ENCODE assay signal across 16 cellular contexts in the genomic region with DNA sequence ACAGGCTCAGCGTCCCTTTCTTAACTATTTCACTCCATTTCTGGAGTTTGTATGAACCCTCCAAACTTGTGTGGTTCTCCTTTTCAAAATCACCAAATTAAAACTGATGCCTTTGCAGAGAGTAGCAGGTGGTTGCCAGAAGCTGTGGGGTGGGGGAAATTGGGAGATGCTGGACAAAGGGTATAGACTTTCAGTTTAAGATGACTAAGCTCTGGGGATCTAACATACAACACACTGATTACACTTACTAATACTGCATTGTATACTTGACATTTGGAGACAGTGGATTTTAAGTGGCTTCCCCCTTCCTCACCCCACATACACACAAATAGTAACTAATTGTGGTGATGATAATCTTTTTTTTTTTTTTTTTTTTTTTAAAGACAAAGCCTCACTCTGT.
A peak's percentile ranks its signal among the peaks of the same experiment; 100 is the strongest.
DNase-seq lines count a peak whose midpoint lies in the region; ATAC-seq and TF ChIP-seq lines count a peak whose summit lies in the region.
"Had no signal": no experiment of that assay in that cellular context is flagged by ENCODE, and none has a peak within 500 bp of the region (broad histone marks: within the 10 kb centered on the region; RNA-seq: fewer than 3 reads in every experiment).

No MANE protein-coding gene starts in this region.

- TF ChIP-seq CTCF in GM12865 (IDR thresholded peaks at IDR 0.05; ENCODE audit: insufficient read depth, low read depth, low read length, missing control alignments), result no peak

- H3K4me1 Mint-ChIP-seq in central memory CD8-positive, alpha-beta T cell, result peaks cover 20% of the 10 kb centered on the region

- no peak overlapping the region for H3K4me3 ChIP-seq in GM12865 (ENCODE audit: low read depth, low read length)
- H3K4me3 ChIP-seq: A549, GM23338 had no signal

- no peaks in the 10 kb centered on the region for H3K9me3 Mint-ChIP-seq in central memory CD8-positive, alpha-beta T cell
- H3K9me3 Mint-ChIP-seq: GM23338 had no signal

- no peak overlapping the region for H3K4me3 Mint-ChIP-seq in central memory CD8-positive, alpha-beta T cell
- H3K4me3 Mint-ChIP-seq: CD4-positive, alpha-beta memory T cell; GM23338 had no signal

- peak overlapping the region; percentile 57 for H3K27ac Mint-ChIP-seq in central memory CD8-positive, alpha-beta T cell (ENCODE audit: low read depth)
- H3K27ac Mint-ChIP-seq: GM23338 had no signal

- DNase-seq in GM12865 (ENCODE audit: low read depth) (peak; percentile 28), SKM-1 treated with dmso at 0.1 percent for 144 hours (lab: John Stamatoyannopoulos, UW; ENCODE audit: unreplicated experiment) (no peak), activated T-cell treated with anti-CD3 and anti-CD28 coated beads for 4 hours (no peak)
- no peak for DNase-seq in central memory CD8-positive, alpha-beta T cell (ENCODE audit: low spot score in 2 of 2)
- no peak for DNase-seq in activated T-cell treated with anti-CD3 and anti-CD28 coated beads, Interleukin-2, amount 50 U/mL, for 48 hours
- DNase-seq: BE2C; CD4-positive, alpha-beta memory T cell; DMS153; DMS79 treated with DMSO at 0.1 percent for 48 hours; GDM1; H7 had no signal

- peaks cover 23% of the 10 kb centered on the region for H3K27me3 Mint-ChIP-seq in central memory CD8-positive, alpha-beta T cell

- H3K36me3 Mint-ChIP-seq in central memory CD8-positive, alpha-beta T cell (ENCODE audit: insufficient read depth), result no peaks in the 10 kb centered on the region
- H3K36me3 Mint-ChIP-seq: CD4-positive, alpha-beta memory T cell had no signal

- ATAC-seq in GM18868 (IDR thresholded peaks at IDR 0.05; ENCODE audit: unreplicated experiment) (peak; percentile 52), HG02870 (IDR thresholded peaks at IDR 0.05; ENCODE audit: unreplicated experiment) (peak; percentile 44)
- ATAC-seq in central memory CD8-positive, alpha-beta T cell (replicated peaks; ENCODE audit: extremely low read depth, poor library complexity, severe bottlenecking), result no peak
- ATAC-seq: A549, GM23338, HepG2 had no signal
